2 cellular contexts compared by ENCODE assay signal in genomic region chr11:11662578-11662977, GRCh38.
A peak's percentile ranks its signal among the peaks of the same experiment; 100 is the strongest.
TF ChIP-seq lines count a peak whose summit lies in the region.

No MANE protein-coding gene starts in this region.

TF ChIP-seq in GM23338, 12 proteins besides CTCF, POLR2A, EP300 and RAD21:
- TF ChIP-seq REST (IDR thresholded peaks at IDR 0.05; ENCODE audit: unreplicated experiment) (no peak), ZNF462 (CRISPR knock-in tag; IDR thresholded peaks at IDR 0.05) (no peak), STAT1 (IDR thresholded peaks at IDR 0.05; ENCODE audit: unreplicated experiment) (no peak), JUNB (IDR thresholded peaks at IDR 0.05; ENCODE audit: unreplicated experiment) (no peak), ZNF114 (CRISPR knock-in tag; IDR thresholded peaks at IDR 0.05) (no peak), CREB1 (CRISPR knock-in tag; IDR thresholded peaks at IDR 0.05; ENCODE audit: low read depth) (no peak), ETS1 (IDR thresholded peaks at IDR 0.05) (no peak), ZNF331 (CRISPR knock-in tag; IDR thresholded peaks at IDR 0.05; ENCODE audit: low read depth) (no peak), NANOG (IDR thresholded peaks at IDR 0.05; ENCODE audit: borderline replicate concordance) (no peak), POLR2AphosphoS5 (IDR thresholded peaks at IDR 0.05; ENCODE audit: low read depth) (no peak), EZH2phosphoT487 (IDR thresholded peaks at IDR 0.05; ENCODE audit: unreplicated experiment) (no peak), EZH2 (IDR thresholded peaks at IDR 0.05; ENCODE audit: low read depth, unreplicated experiment) (no peak)

TF ChIP-seq in GM12878, 131 proteins besides CTCF, POLR2A, EP300 and RAD21:
- TF ChIP-seq IRF5 (IDR thresholded peaks at IDR 0.05; ENCODE audit: borderline replicate concordance) (no peak), RAD51 (IDR thresholded peaks at IDR 0.05) (no peak), ZNF687 (IDR thresholded peaks at IDR 0.05) (no peak), IKZF1 (conservative IDR thresholded peaks at IDR 0.05) (0 out of 2 replicates have a peak, but pooled peaks have one; percentile 16), CUX1 (IDR thresholded peaks at IDR 0.05; ENCODE audit: insufficient replicate concordance, low read depth, low read length) (no peak), BCL11A (IDR thresholded peaks at IDR 0.05; ENCODE audit: low read depth, low read length) (peak; percentile 32; the same call in 1 of the 2 replicates), RELB (IDR thresholded peaks at IDR 0.05; ENCODE audit: low read depth) (peak; percentile 62), JUNB (IDR thresholded peaks at IDR 0.05) (no peak), MTA2 (IDR thresholded peaks at IDR 0.05; ENCODE audit: low read depth) (peak; percentile 61; the same call in 1 of the 2 replicates), IKZF2 (IDR thresholded peaks at IDR 0.05) (peak; percentile 29 to 30; a peak in 2 of 4 replicates)
